In genomic region chr14:25516838-25517237, GRCh38 we compare ENCODE assay signal across 25 cellular contexts.
DNase-seq lines count a peak whose midpoint lies in the region; ATAC-seq and TF ChIP-seq lines count a peak whose summit lies in the region.
"Had no signal": no experiment of that assay in that cellular context is flagged by ENCODE, and none has a peak within 500 bp of the region (broad histone marks: within the 10 kb centered on the region; RNA-seq: fewer than 3 reads in every experiment).

No MANE protein-coding gene starts in this region.

- no peak for TF ChIP-seq POLR2A in prostate gland (IDR thresholded peaks at IDR 0.05)

- H3K4me1 Mint-ChIP-seq in endodermal cell, result peaks cover 13% of the 10 kb centered on the region
- H3K4me1 Mint-ChIP-seq: activated naive CD8-positive, alpha-beta T cell treated with anti-CD3 and anti-CD28 coated beads, Interleukin-2, amount 10 ng/mL, durations not matched to agents 7 days and 5 days; IgD-negative memory B cell; naive thymus-derived CD8-positive, alpha-beta T cell; T-cell had no signal

- H3K36me3 ChIP-seq in H7 (replicated peaks; ENCODE audit: control insufficient read depth, insufficient read depth, low read length), result no peaks in the 10 kb centered on the region
- H3K36me3 ChIP-seq in endodermal cell (ENCODE audit: control insufficient read depth, insufficient read depth, low read length), result no peaks in the 10 kb centered on the region
- no peaks in the 10 kb centered on the region for H3K36me3 ChIP-seq in prostate gland
- H3K36me3 ChIP-seq: cardiac muscle cell, esophagus squamous epithelium had no signal

- no peaks in the 10 kb centered on the region for H3K27me3 ChIP-seq in H7 (ENCODE audit: control insufficient read depth, insufficient read depth, low read length)
- no peaks in the 10 kb centered on the region for H3K27me3 ChIP-seq in endodermal cell (ENCODE audit: control insufficient read depth, insufficient read depth, low read length, poor library complexity, severe bottlenecking)
- H3K27me3 ChIP-seq in prostate gland (replicated peaks; ENCODE audit: insufficient read depth), result no peaks in the 10 kb centered on the region
- H3K27me3 ChIP-seq: cardiac muscle cell, esophagus squamous epithelium had no signal

- H3K4me3 Mint-ChIP-seq in endodermal cell, result no peak overlapping the region
- H3K4me3 Mint-ChIP-seq: activated naive CD8-positive, alpha-beta T cell treated with anti-CD3 and anti-CD28 coated beads, Interleukin-2, amount 10 ng/mL, durations not matched to agents 7 days and 5 days; activated T-helper 1 cell treated with anti-CD3 and anti-CD28 coated beads, Interleukin-12 subunit alpha, Interleukin-12 subunit beta, Interleukin-2, Interleukin-4 antibody, amounts not matched to agents 30 ng/mL and 10 ng/mL and 1 ng/mL, durations not matched to agents 14 hours and 24 hours and 36 hours; IgD-negative memory B cell; naive thymus-derived CD8-positive, alpha-beta T cell; T-cell had no signal

- no peak overlapping the region for H3K27ac Mint-ChIP-seq in endodermal cell
- H3K27ac Mint-ChIP-seq: activated naive CD8-positive, alpha-beta T cell treated with anti-CD3 and anti-CD28 coated beads, Interleukin-2, amount 10 ng/mL, durations not matched to agents 7 days and 5 days; activated T-helper 1 cell treated with anti-CD3 and anti-CD28 coated beads, Interleukin-12 subunit alpha, Interleukin-12 subunit beta, Interleukin-2, Interleukin-4 antibody, amounts not matched to agents 30 ng/mL and 10 ng/mL and 1 ng/mL, durations not matched to agents 14 hours and 24 hours and 36 hours; IgD-negative memory B cell; naive thymus-derived CD8-positive, alpha-beta T cell; T-cell had no signal

- H3K27me3 Mint-ChIP-seq in endodermal cell (ENCODE audit: insufficient read depth), result no peaks in the 10 kb centered on the region
- H3K27me3 Mint-ChIP-seq: activated naive CD8-positive, alpha-beta T cell treated with anti-CD3 and anti-CD28 coated beads, Interleukin-2, amount 10 ng/mL, durations not matched to agents 7 days and 5 days; IgD-negative memory B cell; T-cell had no signal

- TF ChIP-seq CTCF in endodermal cell (conservative IDR thresholded peaks at IDR 0.05), result peak; percentile 55
- no peak for TF ChIP-seq CTCF in prostate gland (IDR thresholded peaks at IDR 0.05)

- no peak overlapping the region for H3K27ac ChIP-seq in endodermal cell (ENCODE audit: low read depth, low read length)
- no peak overlapping the region for H3K27ac ChIP-seq in prostate gland
- H3K27ac ChIP-seq: cardiac muscle cell, esophagus squamous epithelium, parathyroid adenoma, skin epidermis, VCaP had no signal

- no peaks in the 10 kb centered on the region for H3K36me3 Mint-ChIP-seq in endodermal cell (ENCODE audit: low read depth)
- H3K36me3 Mint-ChIP-seq: activated naive CD8-positive, alpha-beta T cell treated with anti-CD3 and anti-CD28 coated beads, Interleukin-2, amount 10 ng/mL, durations not matched to agents 7 days and 5 days; IgD-negative memory B cell; T-cell had no signal

- intact Hi-C loops in prostate gland (cut with DNase I), result no loop called here

- H3K4me3 ChIP-seq in H7 (ENCODE audit: insufficient read depth, low read depth, low read length), result no peak overlapping the region
- H3K4me3 ChIP-seq in endodermal cell (ENCODE audit: low read length), result no peak overlapping the region
- no peak overlapping the region for H3K4me3 ChIP-seq in prostate gland
- H3K4me3 ChIP-seq: cardiac muscle cell, esophagus squamous epithelium, skin epidermis had no signal

- no peak for ATAC-seq in HG02870 (IDR thresholded peaks at IDR 0.05; ENCODE audit: unreplicated experiment)
- ATAC-seq: naive thymus-derived CD8-positive, alpha-beta T cell; T-cell had no signal

- H3K9me3 Mint-ChIP-seq in endodermal cell, result peaks cover 5% of the 10 kb centered on the region

- no peak overlapping the region for H3K9ac ChIP-seq in endodermal cell (ENCODE audit: extremely low read depth, low read length, poor library complexity, severe bottlenecking)
- H3K9ac ChIP-seq: parathyroid adenoma had no signal

- in situ Hi-C loops in ACHN (cut with HindIII; ENCODE audit: low pct_ligation_motif_present, low pct_unique_long_range_greater_than_20kb, low sequenced_read_pairs), result no loop called here

- no peaks in the 10 kb centered on the region for H3K4me1 ChIP-seq in endodermal cell (ENCODE audit: control insufficient read depth, insufficient read depth, low read length)
- no peaks in the 10 kb centered on the region for H3K4me1 ChIP-seq in prostate gland (replicated peaks)
- H3K4me1 ChIP-seq: esophagus squamous epithelium, parathyroid adenoma had no signal

- H3K9me3 ChIP-seq in endodermal cell (ENCODE audit: control insufficient read depth, low read length) (no peaks in the 10 kb centered on the region), prostate gland (no peaks in the 10 kb centered on the region)
- H3K9me3 ChIP-seq: esophagus squamous epithelium had no signal

- DNase-seq in ACHN (peak; percentile 8), H7 (peak; percentile 59), NCI-H446 (lab: John Stamatoyannopoulos, UW) (peak; percentile 8 to 80), endodermal cell (peak; percentile 75), prostate gland (ENCODE audit: low spot score) (no peak)
- no peak for DNase-seq in activated CD4-positive, alpha-beta T cell treated with anti-CD3 and anti-CD28 coated beads for 4 hours
- DNase-seq: activated CD8-positive, alpha-beta memory T cell treated with anti-CD3 and anti-CD28 coated beads for 24 hours; activated naive CD8-positive, alpha-beta T cell treated with anti-CD3 and anti-CD28 coated beads, Interleukin-2, amount 10 ng/mL, durations not matched to agents 7 days and 5 days; COR-L47; esophagus squamous epithelium; glutamatergic neuron; islet precursor cell; mammary epithelial cell; naive thymus-derived CD8-positive, alpha-beta T cell; NCI-H510A; stimulated activated CD4-positive, alpha-beta T cell treated with anti-CD3 and anti-CD28 coated beads, Interleukin-4, amount 100 ng/mL, for 4 hours; stimulated activated CD8-positive, alpha-beta memory T cell treated with anti-CD3 and anti-CD28 coated beads, Interleukin-4, amount 100 ng/mL, for 48 hours; T-cell had no signal

Comparison
In these comparisons a context has a peak if more than half of its experiments do, and no peak if none do; other contexts are left out.
1. DNase-seq: peak in ACHN (single experiment), H7 (single experiment), NCI-H446 (2 of 2) and endodermal cell (single experiment); none in prostate gland (single experiment) and activated CD4-positive, alpha-beta T cell treated with anti-CD3 and anti-CD28 coated beads for 4 hours (0 of 2).